ENCODE assay signal across 12 cellular contexts in genomic region chr1:26829214-26829911, GRCh38. TPM values are rescaled to one million over a fixed set of nuclear protein-coding genes. Genes with fewer than 3 reads are reported as not detected.
A peak's percentile ranks its signal among the peaks of the same experiment; 100 is the strongest.
DNase-seq lines count a peak whose midpoint lies in the region; ATAC-seq and TF ChIP-seq lines count a peak whose summit lies in the region.
"Had no signal": no experiment of that assay in that cellular context is flagged by ENCODE, and none has a peak within 500 bp of the region (broad histone marks: within the 10 kb centered on the region; RNA-seq: fewer than 3 reads in every experiment).

No MANE protein-coding gene starts in this region.

- dilution Hi-C loops in IMR-90 (cut with HindIII; ENCODE audit: low sequenced_read_pairs, unreplicated experiment): no loop called here

- peak overlapping the region; percentile 38; the same call in 1 of the 2 replicates for H3K23ac ChIP-seq in IMR-90 (ENCODE audit: low read depth, low read length)

- no peak overlapping the region for H2AK9ac ChIP-seq in IMR-90 (replicated peaks; ENCODE audit: low read depth, low read length, poor library complexity)

- no peak for ATAC-seq in IMR-90 (ENCODE audit: low read depth)

- no peak overlapping the region for H2AFZ ChIP-seq in IMR-90 (replicated peaks; ENCODE audit: low read length, poor library complexity)

- H3K4me3 ChIP-seq in IMR-90 (ENCODE audit: insufficient read depth, low read depth, low read length) (no peak overlapping the region), neutrophil (ENCODE audit: low read depth in 1 of 2, low read length in 1 of 2) (peak overlapping the region; percentile 76 to 100), ovary (no peak overlapping the region)

- no peak overlapping the region for H3K9ac ChIP-seq in IMR-90 (ENCODE audit: low read depth, low read length)

- TF ChIP-seq RAD21 in IMR-90 (IDR thresholded peaks at IDR 0.05; ENCODE audit: low read length): no peak

- no peak overlapping the region for H2BK15ac ChIP-seq in IMR-90 (ENCODE audit: low read depth, low read length)

- H3K56ac ChIP-seq in IMR-90 (ENCODE audit: extremely low read depth, insufficient read depth, low read length): no peak overlapping the region

- no peak overlapping the region for H2BK120ac ChIP-seq in IMR-90 (ENCODE audit: low read depth, low read length)

- H4K91ac ChIP-seq in IMR-90 (ENCODE audit: insufficient read depth, low read depth, low read length): no peak overlapping the region

- no peaks in the 10 kb centered on the region for H3K27me3 Mint-ChIP-seq in T-helper 2 cell treated with Interferon-gamma antibody and Interleukin-4, amounts not matched to agents 5 μg/mL and 100 μg/mL, for 36 hours (ENCODE audit: low read depth)
- peaks cover 4% of the 10 kb centered on the region for H3K27me3 Mint-ChIP-seq in brain

- H3K27ac ChIP-seq in IMR-90 (ENCODE audit: insufficient read depth, low read length) (no peak overlapping the region), neutrophil (peak overlapping the region; percentile 93), ovary (no peak overlapping the region)

- H3K79me1 ChIP-seq in IMR-90 (ENCODE audit: low read depth in 1 of 2, low read length in 2 of 2): peaks cover 35 to 57% of the 10 kb centered on the region in 2 experiments

- peaks cover 14% of the 10 kb centered on the region for H3K9me1 ChIP-seq in IMR-90 (ENCODE audit: insufficient read depth, low read length)

- no peak overlapping the region for H3K4me2 ChIP-seq in IMR-90 (ENCODE audit: low read depth, low read length)

- H4K20me1 ChIP-seq in IMR-90 (ENCODE audit: insufficient read depth, low read length): peaks cover 41% of the 10 kb centered on the region

- H3K9me3 ChIP-seq in IMR-90 (ENCODE audit: control insufficient read depth, insufficient read depth, low read length) (no peaks in the 10 kb centered on the region), neutrophil (no peaks in the 10 kb centered on the region), ovary (no peaks in the 10 kb centered on the region)

- no peak overlapping the region for H4K5ac ChIP-seq in IMR-90 (ENCODE audit: low read depth, low read length)

- no peak for DNase-seq in T-helper 2 cell treated with Interferon-gamma antibody and Interleukin-4, amounts not matched to agents 5 μg/mL and 100 μg/mL, for 36 hours (ENCODE audit: low spot score)
- DNase-seq in T-helper 2 cell (no peak), IMR-90 (no peak), NCI-H446 treated with DMSO at 0.1 percent for 48 hours (lab: John Stamatoyannopoulos, UW) (no peak), DMS153 treated with DMSO at 0.1 percent for 48 hours (lab: John Stamatoyannopoulos, UW; ENCODE audit: unreplicated experiment) (no peak), ovary (no peak)
- DNase-seq: H7; NCI-H524 treated with DMSO at 0.1 percent for 48 hours; stimulated activated naive CD4-positive, alpha-beta T cell treated with Interleukin-2 at 50 U/mL for 16 hours had no signal

- intact Hi-C loops in IMR-90 (cut with micrococcal nuclease): no loop called here
- intact Hi-C loops in ovary (cut with DNase I): loop anchor here in 1 of 4 donors (10.0 kb wide), 1 partner anchor 45 kb away; no protein-coding TSS in a partner anchor

- no peak overlapping the region for H2BK5ac ChIP-seq in IMR-90 (ENCODE audit: low read depth, low read length, poor library complexity, severe bottlenecking)

- TF ChIP-seq CTCF in IMR-90 (conservative IDR thresholded peaks at IDR 0.05; ENCODE audit: low read depth, low read length) (no peak), brain (conservative IDR thresholded peaks at IDR 0.05) (no peak), neutrophil (IDR thresholded peaks at IDR 0.05) (no peak), ovary (IDR thresholded peaks at IDR 0.05) (no peak)

- no peak overlapping the region for H3K18ac ChIP-seq in IMR-90 (ENCODE audit: low read depth, low read length)

- BruUV-seq in IMR-90 (replicated peaks; lab: Mats Ljungman, UMichigan): no TSS peak

- in situ Hi-C loops in IMR-90 (cut with MboI; ENCODE audit: low sequenced_read_pairs): no loop called here

- no peak overlapping the region for H3K14ac ChIP-seq in IMR-90 (replicated peaks; ENCODE audit: low read depth, low read length)

- H3K4me1 ChIP-seq in IMR-90 (ENCODE audit: control insufficient read depth, insufficient read depth, low read length) (peaks cover 25% of the 10 kb centered on the region), neutrophil (ENCODE audit: control insufficient read depth in 1 of 2, insufficient read depth in 1 of 2, low read depth in 1 of 2, low read length in 1 of 2) (peaks cover 72 to 80% of the 10 kb centered on the region in 2 experiments), ovary (ENCODE audit: insufficient read depth) (peaks cover 11% of the 10 kb centered on the region)

- no peaks in the 10 kb centered on the region for H3K9me3 Mint-ChIP-seq in T-helper 2 cell treated with Interferon-gamma antibody and Interleukin-4, amounts not matched to agents 5 μg/mL and 100 μg/mL, for 36 hours
- H3K9me3 Mint-ChIP-seq in brain: peaks cover 0 to 3% (median 0%) of the 10 kb centered on the region in 5 experiments

- WGBS in IMR-90 (ENCODE audit: extremely low coverage in 2 of 2, insufficient read length in 1 of 2), 2 experiments: 91% methylated on average over 3 of the region's 6 CpGs; no CpG with 5 or more reads in 1 of the 2 experiments
- 77 to 80% (median 79%) methylated on average over 6 of the region's 6 CpGs for WGBS in ovary, 3 donors

- peaks cover 47% of the 10 kb centered on the region for H3K36me3 Mint-ChIP-seq in T-helper 2 cell treated with Interferon-gamma antibody and Interleukin-4, amounts not matched to agents 5 μg/mL and 100 μg/mL, for 36 hours (ENCODE audit: low read depth)
- H3K36me3 Mint-ChIP-seq in brain: peaks cover 31% of the 10 kb centered on the region

- POLR2A ChIA-PET in IMR-90 (lab: Charles Lee; ENCODE audit: unreplicated experiment): no interaction called here

- no peak overlapping the region for H4K8ac ChIP-seq in IMR-90 (ENCODE audit: low read depth in 2 of 2, low read length in 2 of 2)

- H3K27me3 ChIP-seq in IMR-90 (ENCODE audit: control insufficient read depth, insufficient read depth, low read length): no peaks in the 10 kb centered on the region
- no peaks in the 10 kb centered on the region for H3K27me3 ChIP-seq in neutrophil
- no peaks in the 10 kb centered on the region for H3K27me3 ChIP-seq in ovary
- H3K27me3 ChIP-seq: dorsolateral prefrontal cortex had no signal

- H3K36me3 ChIP-seq in IMR-90 (ENCODE audit: control insufficient read depth, insufficient read depth, low read length) (peaks cover 27% of the 10 kb centered on the region), neutrophil (peaks cover 38% of the 10 kb centered on the region), ovary (no peaks in the 10 kb centered on the region)

- peaks cover 63% of the 10 kb centered on the region for H3K4me1 Mint-ChIP-seq in T-helper 2 cell treated with Interferon-gamma antibody and Interleukin-4, amounts not matched to agents 5 μg/mL and 100 μg/mL, for 36 hours (ENCODE audit: low read depth)
- H3K4me1 Mint-ChIP-seq in brain: peaks cover 51% of the 10 kb centered on the region

- H2AK5ac ChIP-seq in IMR-90 (ENCODE audit: low read depth, low read length): no peak overlapping the region

- TF ChIP-seq POLR2A in IMR-90 (IDR thresholded peaks at IDR 0.05; ENCODE audit: low read depth, low read length): no peak
- no peak for TF ChIP-seq POLR2A in ovary (IDR thresholded peaks at IDR 0.05)

- no peak for TF ChIP-seq EP300 in ovary (IDR thresholded peaks at IDR 0.05)

- no peak overlapping the region for H2BK20ac ChIP-seq in IMR-90 (ENCODE audit: low read depth, low read length)

- H3K4ac ChIP-seq in IMR-90 (ENCODE audit: low read depth, low read length): no peak overlapping the region

- peak overlapping the region; percentile 91 for H3K27ac Mint-ChIP-seq in T-helper 2 cell treated with Interferon-gamma antibody and Interleukin-4, amounts not matched to agents 5 μg/mL and 100 μg/mL, for 36 hours
- H3K27ac Mint-ChIP-seq in brain: peak overlapping the region; percentile 8 to 95 (median 65)

- H3K4me3 Mint-ChIP-seq in T-helper 2 cell treated with Interferon-gamma antibody and Interleukin-4, amounts not matched to agents 5 μg/mL and 100 μg/mL, for 36 hours: peak overlapping the region; percentile 97
- peak overlapping the region; percentile 76 to 92 (median 90) for H3K4me3 Mint-ChIP-seq in brain

- CTCF ChIA-PET in IMR-90 (lab: Yijun Ruan, JAX): interaction anchor here (1.0 kb wide), 1 partner anchor 227 kb away, joined by 3 read pairs; no protein-coding TSS in a partner anchor

TF ChIP-seq in IMR-90, 13 proteins besides CTCF, POLR2A, EP300 and RAD21:
- TF ChIP-seq MAZ (IDR thresholded peaks at IDR 0.05; ENCODE audit: borderline replicate concordance, low read depth, low read length) (no peak), CHD1 (IDR thresholded peaks at IDR 0.05; ENCODE audit: low read depth, low read length) (no peak), RCOR1 (IDR thresholded peaks at IDR 0.05; ENCODE audit: insufficient replicate concordance, low read length) (no peak), MAFK (IDR thresholded peaks at IDR 0.05; ENCODE audit: low read depth, low read length) (no peak)

RNA-seq across cellular contexts. Expression of gene ZDHHC18, which starts 2.9 kb away (rescaled TPM):
- total RNA-seq in IMR-90 (2012; rRNA removed): 9.4 and 12.5 TPM in 2 replicates
- polyA plus RNA-seq in IMR-90 (2012; rRNA removed): 37.0 and 38.4 TPM in 2 replicates
- polyA plus RNA-seq in IMR-90 (2012; cell fraction: cytosol; rRNA removed): 16.2 and 37.8 TPM in 2 replicates
- polyA plus RNA-seq in IMR-90 (2012; cell fraction: nucleus; rRNA removed; ENCODE audit: low replicate concordance): 40.6 and 50.7 TPM in 2 replicates
- polyA plus RNA-seq in brain (ENCODE audit: insufficient read depth, low read depth, low replicate concordance): 30.7 TPM
- total RNA-seq in ovary: 10 to 100 TPM; 10.7 to 15.8 (median 12.3) TPM
- 10 to 100 TPM in 1 of 2 donors, 1 to 10 TPM in 1; 9.5 to 12.9 TPM for polyA plus RNA-seq in ovary

RNA-seq across cellular contexts. Expression of gene SFN, which starts 33.6 kb away (rescaled TPM):
- total RNA-seq in IMR-90 (2012; rRNA removed): 0.18 TPM in 1 of 2 replicates, not detected in the other
- 0.17 and 0.34 TPM in 2 replicates for polyA plus RNA-seq in IMR-90 (2012; rRNA removed)
- polyA plus RNA-seq in IMR-90 (2012; cell fraction: cytosol; rRNA removed): 0.13 TPM in 1 of 2 replicates, not detected in the other
- 0.58 and 0.98 TPM in 2 replicates for polyA plus RNA-seq in IMR-90 (2012; cell fraction: nucleus; rRNA removed; ENCODE audit: low replicate concordance)
- polyA plus RNA-seq in brain (ENCODE audit: insufficient read depth, low read depth, low replicate concordance): 50.6 TPM
- total RNA-seq in ovary: under 1 TPM in 5 of 7 donors, not detected in 2; 0.35 to 0.80 (median 0.37) TPM
- under 1 TPM in 1 of 2 donors, not detected in 1; 0.17 TPM for polyA plus RNA-seq in ovary

RNA-seq across cellular contexts. Expression of gene PIGV, which starts 41.6 kb away (rescaled TPM):
- total RNA-seq in IMR-90 (2012; rRNA removed) (8.6 and 10.6 TPM in 2 replicates), ovary (10 to 100 TPM in 5 of 7 donors, 1 to 10 TPM in 2; 9.2 to 15.4 (median 10.5) TPM)
- polyA plus RNA-seq in IMR-90 (2012; rRNA removed) (6.9 and 7.2 TPM in 2 replicates), brain (ENCODE audit: insufficient read depth, low read depth, low replicate concordance) (11.9 TPM), ovary (10 to 100 TPM; 12.4 to 13.3 TPM)
- polyA plus RNA-seq in IMR-90 (2012; cell fraction: cytosol; rRNA removed): 7.4 and 11.3 TPM in 2 replicates
- polyA plus RNA-seq in IMR-90 (2012; cell fraction: nucleus; rRNA removed; ENCODE audit: low replicate concordance): 10.5 and 15.8 TPM in 2 replicates

Comparison
In these comparisons a context has a peak if more than half of its experiments do, and no peak if none do; other contexts are left out.
1. H3K4me3 ChIP-seq: peak in neutrophil (2 of 2); none in IMR-90 (single experiment) and ovary (single experiment).
2. RNA of gene SFN, which starts 33.6 kb away (polyA plus RNA-seq): 50.6 TPM in brain (single experiment); 0.13 to 0.98 TPM in IMR-90 and 0.17 TPM in ovary; every median in the first group is over 10 times any median in the second.